ENCODE assay signal across 16 cellular contexts in genomic region chr4:108087293-108087967, GRCh38.
"Had no signal": no experiment of that assay in that cellular context is flagged by ENCODE, and none has a peak within 500 bp of the region (broad histone marks: within the 10 kb centered on the region; RNA-seq: fewer than 3 reads in every experiment).

No MANE protein-coding gene starts in this region.

- H3K9me3 Mint-ChIP-seq: dendritic cell treated with granulocyte-macrophage colony-stimulating factor and Interleukin-4, amounts not matched to agents 40 ng/mL and 50 ng/mL, for 4 days; effector memory CD8-positive, alpha-beta T cell; memory B cell; nephron; stimulated activated memory B cell treated with anti-CD40 and anti-IgM and Interleukin-4, amounts not matched to agents 10 μg/mL and 1 μg/mL and 100 μg/mL, for 72 hours had no signal

- H3K27ac Mint-ChIP-seq: dendritic cell treated with granulocyte-macrophage colony-stimulating factor and Interleukin-4, amounts not matched to agents 40 ng/mL and 50 ng/mL, for 4 days; effector memory CD8-positive, alpha-beta T cell; memory B cell; nephron; stimulated activated memory B cell treated with anti-CD40 and anti-IgM and Interleukin-4, amounts not matched to agents 10 μg/mL and 1 μg/mL and 100 μg/mL, for 72 hours had no signal

- H3K4me1 Mint-ChIP-seq: memory B cell; nephron; stimulated activated memory B cell treated with anti-CD40 and anti-IgM and Interleukin-4, amounts not matched to agents 10 μg/mL and 1 μg/mL and 100 μg/mL, for 72 hours had no signal

- H3K27ac ChIP-seq: left lung, spleen, upper lobe of left lung had no signal

- ATAC-seq: effector memory CD8-positive, alpha-beta T cell; left lung; sciatic nerve; stimulated activated memory B cell treated with anti-CD40 and anti-IgM and Interleukin-4, amounts not matched to agents 10 μg/mL and 1 μg/mL and 100 μg/mL, for 72 hours had no signal

- H3K4me3 ChIP-seq: left lung, spleen, upper lobe of left lung had no signal

- H3K4me1 ChIP-seq: left lung, spleen, upper lobe of left lung had no signal

- H3K27me3 ChIP-seq: left lung, spleen, upper lobe of left lung had no signal

- H3K27me3 Mint-ChIP-seq: dendritic cell treated with granulocyte-macrophage colony-stimulating factor and Interleukin-4, amounts not matched to agents 40 ng/mL and 50 ng/mL, for 4 days; stimulated activated memory B cell treated with anti-CD40 and anti-IgM and Interleukin-4, amounts not matched to agents 10 μg/mL and 1 μg/mL and 100 μg/mL, for 72 hours had no signal

- DNase-seq: activated CD4-positive, CD25-positive, alpha-beta regulatory T cell treated with anti-CD3 and anti-CD28 coated beads, Interleukin-2, amount 50 U/mL, for 72 hours; activated gamma-delta T cell; activated T-cell treated with anti-CD3 and anti-CD28 coated beads for 4 hours; cerebellar nuclear complex; effector memory CD8-positive, alpha-beta T cell; left lung; spleen; stimulated activated CD4-positive, alpha-beta T cell treated with anti-CD3 and anti-CD28 coated beads, Interleukin-1b, Interleukin-23, amount 100 ng/mL, for 48 hours; SW 1271; upper lobe of left lung had no signal

- H3K36me3 ChIP-seq: left lung, spleen, upper lobe of left lung had no signal

- H3K9me3 ChIP-seq: left lung, spleen, upper lobe of left lung had no signal

- H3K36me3 Mint-ChIP-seq: memory B cell; stimulated activated memory B cell treated with anti-CD40 and anti-IgM and Interleukin-4, amounts not matched to agents 10 μg/mL and 1 μg/mL and 100 μg/mL, for 72 hours had no signal

- FAIRE-seq: keratinocyte had no signal

- H3K4me3 Mint-ChIP-seq: dendritic cell treated with granulocyte-macrophage colony-stimulating factor and Interleukin-4, amounts not matched to agents 40 ng/mL and 50 ng/mL, for 4 days; effector memory CD8-positive, alpha-beta T cell; memory B cell; nephron; stimulated activated memory B cell treated with anti-CD40 and anti-IgM and Interleukin-4, amounts not matched to agents 10 μg/mL and 1 μg/mL and 100 μg/mL, for 72 hours had no signal
